In genomic region chr11:123143476-123143875, GRCh38 we compare ENCODE assay signal across 25 cellular contexts. TPM values are rescaled to one million over a fixed set of nuclear protein-coding genes. Genes with fewer than 3 reads are reported as not detected.
"Had no signal": no experiment of that assay in that cellular context is flagged by ENCODE, and none has a peak within 500 bp of the region (broad histone marks: within the 10 kb centered on the region; RNA-seq: fewer than 3 reads in every experiment).

No MANE protein-coding gene starts in this region.

- DNase-seq: activated CD4-positive, alpha-beta memory T cell treated with anti-CD3 and anti-CD28 coated beads for 36 hours; activated CD4-positive, alpha-beta T cell treated with anti-CD3 and anti-CD28 coated beads for 48 hours; activated CD8-positive, alpha-beta memory T cell treated with anti-CD3 and anti-CD28 coated beads, Interleukin-2, amount 50 U/mL, for 4 hours; activated gamma-delta T cell; activated naive CD4-positive, alpha-beta T cell treated with anti-CD3 and anti-CD28 coated beads, Interleukin-2, amount 10 ng/mL, durations not matched to agents 7 days and 5 days; activated naive CD8-positive, alpha-beta T cell treated with anti-CD3 and anti-CD28 coated beads, Interleukin-2, amount 10 ng/mL, durations not matched to agents 7 days and 5 days; activated T-cell treated with anti-CD3 and anti-CD28 coated beads, Interleukin-2, amount 50 U/mL, for 1 hour; brain microvascular endothelial cell; endodermal cell; left lung; lower lobe of right lung; mesendoderm; natural killer cell; posterior cingulate gyrus; right cardiac atrium; spleen; stimulated activated CD4-positive, alpha-beta T cell treated with anti-CD3 and anti-CD28 coated beads, Interleukin-4, amount 100 ng/mL, for 1 hour; stimulated activated naive CD8-positive, alpha-beta T cell treated with anti-CD3 and anti-CD28 coated beads, Interleukin-15, Interleukin-2, amounts not matched to agents 100 U/mL and 50 U/mL, for 24 hours; uterus had no signal

- H3K27ac ChIP-seq: brain microvascular endothelial cell, left lung, lower lobe of right lung, neural progenitor cell, spleen, uterus, VCaP had no signal

- H3K27me3 ChIP-seq: brain microvascular endothelial cell, left lung, neural progenitor cell, spleen, uterus had no signal

- H3K9ac ChIP-seq: neural progenitor cell had no signal

- H3K4me1 ChIP-seq: left lung, lower lobe of right lung, neural progenitor cell, uterus had no signal

- H3K9me3 ChIP-seq: left lung, lower lobe of right lung, spleen, thoracic aorta, uterus had no signal

- ATAC-seq: esophagus mucosa; left lung; lower lobe of right lung; natural killer cell; right cardiac atrium; stimulated activated naive CD8-positive, alpha-beta T cell treated with anti-CD3 and anti-CD28 coated beads, Interleukin-15, Interleukin-2, amounts not matched to agents 100 U/mL and 50 U/mL, for 24 hours had no signal

- H3K36me3 ChIP-seq: brain microvascular endothelial cell, left lung, lower lobe of right lung, neural progenitor cell, spleen, thoracic aorta, uterus had no signal

- H2AFZ ChIP-seq: neural progenitor cell had no signal

- H3K4me3 ChIP-seq: left lung, lower lobe of right lung, neural progenitor cell, spleen, thoracic aorta, uterus had no signal

- H3K4me2 ChIP-seq: neural progenitor cell had no signal

RNA-seq across cellular contexts. Expression of gene CLMP, which starts 51.6 kb away (rescaled TPM):
- total RNA-seq: activated CD8-positive, alpha-beta memory T cell treated with anti-CD3 and anti-CD28 coated beads for 36 hours; activated T-helper 1 cell treated with anti-CD3 and anti-CD28 coated beads, Interleukin-12 subunit alpha, Interleukin-12 subunit beta, Interleukin-2, Interleukin-4 antibody, amounts not matched to agents 30 ng/mL and 10 ng/mL and 1 ng/mL, durations not matched to agents 14 hours and 24 hours and 36 hours had no signal
